14 cellular contexts compared by ENCODE assay signal in genomic region chr17:60076811-60077210, GRCh38. TPM values are rescaled to one million over a fixed set of nuclear protein-coding genes. Genes with fewer than 3 reads are reported as not detected.
DNase-seq lines count a peak whose midpoint lies in the region; ATAC-seq and TF ChIP-seq lines count a peak whose summit lies in the region.
"Had no signal": no experiment of that assay in that cellular context is flagged by ENCODE, and none has a peak within 500 bp of the region (broad histone marks: within the 10 kb centered on the region; RNA-seq: fewer than 3 reads in every experiment).

No MANE protein-coding gene starts in this region.

- H3F3A ChIP-seq in smooth muscle cell (ENCODE audit: low read depth): peaks cover 17% of the 10 kb centered on the region

- H3K27ac Mint-ChIP-seq in activated T-cell treated with anti-CD3 and anti-CD28 coated beads, Interleukin-2, amount 50 U/mL, for 72 hours: peak overlapping the region; percentile 85
- no peak overlapping the region for H3K27ac Mint-ChIP-seq in activated CD4-positive, alpha-beta memory T cell treated with anti-CD3 and anti-CD28 coated beads for 36 hours

- no peak for DNase-seq in activated T-cell treated with anti-CD3 and anti-CD28 coated beads, Interleukin-2, amount 50 U/mL, for 72 hours
- DNase-seq in activated T-cell treated with anti-CD3 and anti-CD28 coated beads, Interleukin-2, amount 50 U/mL, for 48 hours: no peak
- DNase-seq in activated CD4-positive, alpha-beta memory T cell treated with anti-CD3 and anti-CD28 coated beads for 36 hours: no peak
- DNase-seq in hepatocyte (ENCODE audit: low spot score): no peak
- DNase-seq in smooth muscle cell (lab: John Stamatoyannopoulos, UW; ENCODE audit: unreplicated experiment): no peak
- DNase-seq in BE2C: no peak
- no peak for DNase-seq in effector CD4-positive, alpha-beta T cell
- DNase-seq: activated naive CD4-positive, alpha-beta T cell treated with anti-CD3 and anti-CD28 coated beads, Interleukin-2, amount 50 U/mL, for 16 hours; left cardiac atrium; NCI-H1417 treated with DMSO at 0.1 percent for 48 hours; occipital lobe; Right ventricle myocardium superior had no signal

- WGBS in hepatocyte (ENCODE audit: low lambda C conversion rate, missing lambda C conversion rate): 93% methylated on average over 1 of the region's 1 CpG
- 100% methylated on average over 1 of the region's 1 CpG for WGBS in smooth muscle cell (ENCODE audit: low lambda C conversion rate)

- H3K4me3 Mint-ChIP-seq in activated T-cell treated with anti-CD3 and anti-CD28 coated beads, Interleukin-2, amount 50 U/mL, for 72 hours: peak overlapping the region; percentile 92 to 96
- peak overlapping the region; percentile 87 for H3K4me3 Mint-ChIP-seq in activated CD4-positive, alpha-beta memory T cell treated with anti-CD3 and anti-CD28 coated beads for 36 hours

- H3K9me3 ChIP-seq in hepatocyte (ENCODE audit: low read depth) (no peaks in the 10 kb centered on the region), smooth muscle cell (replicated peaks; ENCODE audit: low read depth) (no peaks in the 10 kb centered on the region), BE2C (no peaks in the 10 kb centered on the region)
- H3K9me3 ChIP-seq: gastroesophageal sphincter had no signal

- no peak for TF ChIP-seq CTCF in hepatocyte (IDR thresholded peaks at IDR 0.05; ENCODE audit: poor library complexity)
- TF ChIP-seq CTCF in smooth muscle cell (IDR thresholded peaks at IDR 0.05; ENCODE audit: borderline replicate concordance, insufficient read depth, poor library complexity, severe bottlenecking): no peak
- TF ChIP-seq CTCF in BE2C (IDR thresholded peaks at IDR 0.05; ENCODE audit: low read depth, low read length): no peak

- H3K27ac ChIP-seq in hepatocyte (no peak overlapping the region), smooth muscle cell (ENCODE audit: low read depth) (no peak overlapping the region)

- H3K79me2 ChIP-seq in hepatocyte: peaks cover 46% of the 10 kb centered on the region
- H3K79me2 ChIP-seq in smooth muscle cell (ENCODE audit: low read depth): peaks cover 29% of the 10 kb centered on the region

- no peaks in the 10 kb centered on the region for H3K36me3 ChIP-seq in hepatocyte (replicated peaks; ENCODE audit: insufficient read depth, low read depth)
- H3K36me3 ChIP-seq in smooth muscle cell (ENCODE audit: low read depth): peaks cover 15% of the 10 kb centered on the region
- H3K36me3 ChIP-seq in BE2C: peaks cover 31% of the 10 kb centered on the region

- no peaks in the 10 kb centered on the region for H4K20me1 ChIP-seq in hepatocyte (ENCODE audit: insufficient read depth, poor library complexity, severe bottlenecking)
- no peaks in the 10 kb centered on the region for H4K20me1 ChIP-seq in smooth muscle cell (ENCODE audit: low read depth)

- H3K9me2 ChIP-seq in hepatocyte (replicated peaks; ENCODE audit: insufficient read depth): no peaks in the 10 kb centered on the region

- no peaks in the 10 kb centered on the region for H3K27me3 Mint-ChIP-seq in activated T-cell treated with anti-CD3 and anti-CD28 coated beads, Interleukin-2, amount 50 U/mL, for 72 hours (ENCODE audit: low read depth)
- H3K27me3 Mint-ChIP-seq in activated CD4-positive, alpha-beta memory T cell treated with anti-CD3 and anti-CD28 coated beads for 36 hours: no peaks in the 10 kb centered on the region

- H3K9ac ChIP-seq in smooth muscle cell (ENCODE audit: low read depth): no peak overlapping the region

- peaks cover 7 to 9% of the 10 kb centered on the region in 2 donors for H3K36me3 Mint-ChIP-seq in activated T-cell treated with anti-CD3 and anti-CD28 coated beads, Interleukin-2, amount 50 U/mL, for 72 hours (ENCODE audit: insufficient read depth in 2 of 2)
- H3K36me3 Mint-ChIP-seq in activated CD4-positive, alpha-beta memory T cell treated with anti-CD3 and anti-CD28 coated beads for 36 hours: peaks cover 21% of the 10 kb centered on the region

- H3K4me2 ChIP-seq in hepatocyte (peak overlapping the region; percentile 80), smooth muscle cell (peak overlapping the region; percentile 94)

- no peak for ATAC-seq in activated T-cell treated with anti-CD3 and anti-CD28 coated beads, Interleukin-2, amount 50 U/mL, for 72 hours (replicated peaks in 1 of 2)
- no peak for ATAC-seq in GM19324 (IDR thresholded peaks at IDR 0.05; ENCODE audit: low FRiP score, unreplicated experiment)
- ATAC-seq: gastroesophageal sphincter, left cardiac atrium had no signal

- no peaks in the 10 kb centered on the region for H3K9me3 Mint-ChIP-seq in activated T-cell treated with anti-CD3 and anti-CD28 coated beads, Interleukin-2, amount 50 U/mL, for 72 hours
- no peaks in the 10 kb centered on the region for H3K9me3 Mint-ChIP-seq in activated CD4-positive, alpha-beta memory T cell treated with anti-CD3 and anti-CD28 coated beads for 36 hours

- CTCF ChIA-PET in activated CD4-positive, alpha-beta memory T cell treated with anti-CD3 and anti-CD28 coated beads for 36 hours (lab: Charles Lee): interaction anchor here (0.7 kb wide), 1 partner anchor 561 kb away, joined by 3 read pairs; no protein-coding TSS in a partner anchor

- POLR2A ChIA-PET in activated CD4-positive, alpha-beta memory T cell treated with anti-CD3 and anti-CD28 coated beads for 36 hours (lab: Charles Lee): interaction anchor here (1.6 kb wide), 1 partner anchor 26 kb away, joined by 4 read pairs; no protein-coding TSS in a partner anchor

- H3K27me3 ChIP-seq in hepatocyte (no peaks in the 10 kb centered on the region), smooth muscle cell (ENCODE audit: low read depth) (no peaks in the 10 kb centered on the region), BE2C (no peaks in the 10 kb centered on the region)
- H3K27me3 ChIP-seq: gastroesophageal sphincter had no signal

- peaks cover 5% of the 10 kb centered on the region for H3K4me1 ChIP-seq in hepatocyte (ENCODE audit: insufficient read depth)
- peaks cover 15% of the 10 kb centered on the region for H3K4me1 ChIP-seq in smooth muscle cell (ENCODE audit: low read depth)
- H3K4me1 ChIP-seq in BE2C: no peaks in the 10 kb centered on the region; the same call in 1 of the 2 replicates

- H3K4me3 ChIP-seq in hepatocyte: no peak overlapping the region
- H3K4me3 ChIP-seq in smooth muscle cell: peak overlapping the region; percentile 89
- H3K4me3 ChIP-seq in BE2C (ENCODE audit: low read depth, low read length): no peak overlapping the region
- H3K4me3 ChIP-seq: gastroesophageal sphincter had no signal

- no peak overlapping the region for H2AFZ ChIP-seq in hepatocyte
- no peak overlapping the region for H2AFZ ChIP-seq in smooth muscle cell (ENCODE audit: low read depth)

- H3K4me1 Mint-ChIP-seq in activated T-cell treated with anti-CD3 and anti-CD28 coated beads, Interleukin-2, amount 50 U/mL, for 72 hours (ENCODE audit: low read depth): peaks cover 38% of the 10 kb centered on the region
- H3K4me1 Mint-ChIP-seq in activated CD4-positive, alpha-beta memory T cell treated with anti-CD3 and anti-CD28 coated beads for 36 hours (ENCODE audit: low read depth): peaks cover 21% of the 10 kb centered on the region

- intact Hi-C loops in activated CD4-positive, alpha-beta memory T cell treated with anti-CD3 and anti-CD28 coated beads for 36 hours (cut with micrococcal nuclease): no loop called here

RNA-seq across cellular contexts. Expression of gene HEATR6, which starts 1.9 kb away (rescaled TPM):
- 10 to 100 TPM; 27.8 to 36.9 TPM for total RNA-seq in activated T-cell treated with anti-CD3 and anti-CD28 coated beads, Interleukin-2, amount 50 U/mL, for 72 hours
- 10 to 100 TPM; 28.2 to 29.3 TPM for total RNA-seq in activated CD4-positive, alpha-beta memory T cell treated with anti-CD3 and anti-CD28 coated beads for 36 hours
- total RNA-seq in hepatocyte (18.4 and 18.5 TPM in 2 replicates), smooth muscle cell (21.9 and 22.8 TPM in 2 replicates)
- polyA plus RNA-seq in hepatocyte (13.9 and 15.0 TPM in 2 replicates), smooth muscle cell (14.4 and 14.7 TPM in 2 replicates)
- polyA plus RNA-seq in BE2C (2012; ENCODE audit: insufficient read depth, insufficient read length, low read depth): 19.5 TPM
